Comparison of ENCODE assay signal across 11 cellular contexts in genomic region chr12:119940881-119941280, GRCh38. TPM values are rescaled to one million over a fixed set of nuclear protein-coding genes. Genes with fewer than 3 reads are reported as not detected.
DNase-seq lines count a peak whose midpoint lies in the region; ATAC-seq and TF ChIP-seq lines count a peak whose summit lies in the region.
"Had no signal": no experiment of that assay in that cellular context is flagged by ENCODE, and none has a peak within 500 bp of the region (broad histone marks: within the 10 kb centered on the region; RNA-seq: fewer than 3 reads in every experiment).

No MANE protein-coding gene starts in this region.

- intact Hi-C loops in left lung (cut with DNase I) = no loop called here
- intact Hi-C loops in gastrocnemius medialis (cut with DNase I; ENCODE audit: low total_unique reads) = no loop called here
- intact Hi-C loops in posterior cingulate gyrus (cut with DNase I) = no loop called here

- DNase-seq in ELR (ENCODE audit: low read depth) (peak; percentile 91), NCI-H2029 (lab: John Stamatoyannopoulos, UW) (peak; percentile 5), astrocyte of the cerebellum (ENCODE audit: low read depth) (peak; percentile 16), left lung (no peak), cerebellar nuclear complex (lab: John Stamatoyannopoulos, UW) (no peak), gastrocnemius medialis (no peak), posterior cingulate gyrus (no peak)
- no peak for DNase-seq in activated CD4-positive, alpha-beta T cell treated with anti-CD3 and anti-CD28 coated beads for 1 hour
- DNase-seq: activated gamma-delta T cell, NCI-H1436 treated with DMSO at 0.1 percent for 48 hours had no signal

- H3K4me3 ChIP-seq in astrocyte of the cerebellum (ENCODE audit: low read depth, low read length) (no peak overlapping the region), left lung (no peak overlapping the region), gastrocnemius medialis (no peak overlapping the region)
- H3K4me3 ChIP-seq: tibial nerve had no signal

- TF ChIP-seq CTCF in astrocyte of the cerebellum (IDR thresholded peaks at IDR 0.05; ENCODE audit: low read depth, low read length, missing control alignments) (no peak), left lung (IDR thresholded peaks at IDR 0.05) (no peak), gastrocnemius medialis (IDR thresholded peaks at IDR 0.05 in 4 of 5, conservative IDR thresholded peaks at IDR 0.05 in 1 of 5) (no peak)

- H3K27ac ChIP-seq in left lung (no peak overlapping the region), gastrocnemius medialis (no peak overlapping the region)
- H3K27ac ChIP-seq: tibial nerve had no signal

- in situ Hi-C loops in astrocyte of the cerebellum (cut with HindIII; ENCODE audit: low sequenced_read_pairs) (no loop called here), gastrocnemius medialis (cut with MboI; ENCODE audit: low sequenced_read_pairs in 4 of 4) (no loop called here)

- ATAC-seq in left lung (peak; percentile 8), gastrocnemius medialis (no peak)

- H3K36me3 ChIP-seq in left lung (no peaks in the 10 kb centered on the region), gastrocnemius medialis (no peaks in the 10 kb centered on the region)
- H3K36me3 ChIP-seq: tibial nerve had no signal

- H3K27me3 ChIP-seq in left lung (peaks cover 3 to 22% of the 10 kb centered on the region in 2 donors), gastrocnemius medialis (no peaks in the 10 kb centered on the region)
- H3K27me3 ChIP-seq: tibial nerve had no signal

- TF ChIP-seq POLR2A in gastrocnemius medialis (IDR thresholded peaks at IDR 0.05) = no peak

- H3K9me3 ChIP-seq in left lung = no peaks in the 10 kb centered on the region
- H3K9me3 ChIP-seq in gastrocnemius medialis = no peaks in the 10 kb centered on the region
- H3K9me3 ChIP-seq: tibial nerve had no signal

- H3K4me1 ChIP-seq in left lung (no peaks in the 10 kb centered on the region), gastrocnemius medialis (no peaks in the 10 kb centered on the region)
- H3K4me1 ChIP-seq: tibial nerve had no signal

RNA-seq across cellular contexts. Expression of gene BICDL1, which starts 48.2 kb away (rescaled TPM):
- total RNA-seq in left lung (10 to 100 TPM; 10.7 to 12.0 TPM), gastrocnemius medialis (1 to 10 TPM in 1 of 4 donors, under 1 TPM in 1, not detected in 2; 0.93 to 1.4 TPM)

Comparison
In these comparisons a context has a peak if more than half of its experiments do, and no peak if none do; other contexts are left out.
1. DNase-seq: peak in ELR (single experiment), NCI-H2029 (single experiment) and astrocyte of the cerebellum (single experiment); none in left lung (0 of 2), activated CD4-positive, alpha-beta T cell treated with anti-CD3 and anti-CD28 coated beads for 1 hour (single experiment), cerebellar nuclear complex (0 of 2), gastrocnemius medialis (0 of 2) and posterior cingulate gyrus (0 of 10).
2. RNA of gene BICDL1, which starts 48.2 kb away (total RNA-seq): 10.7 to 12.0 TPM in left lung; 0.93 to 1.4 TPM in gastrocnemius medialis; every median in the first group is over 4 times any median in the second.